Comparison of ENCODE assay signal across 22 cellular contexts in genomic region chr1:36922593-36923251, GRCh38.
"Had no signal": no experiment of that assay in that cellular context is flagged by ENCODE, and none has a peak within 500 bp of the region (broad histone marks: within the 10 kb centered on the region; RNA-seq: fewer than 3 reads in every experiment).

No MANE protein-coding gene starts in this region.

- H3K9ac ChIP-seq: parathyroid adenoma had no signal

- H3K27ac Mint-ChIP-seq: natural killer cell, progenitor cell of endocrine pancreas had no signal

- H3K27ac ChIP-seq: colonic mucosa, left lung, neutrophil, parathyroid adenoma, right lobe of liver, suprapubic skin, transverse colon, vagina had no signal

- H3K27me3 ChIP-seq: colonic mucosa, neutrophil, right lobe of liver, vagina had no signal

- H3K9me3 ChIP-seq: colonic mucosa, left lung, neutrophil, right lobe of liver, suprapubic skin, transverse colon, vagina had no signal

- ATAC-seq: left cardiac atrium; left lung; natural killer cell; right lobe of liver; stimulated activated naive CD8-positive, alpha-beta T cell treated with anti-CD3 and anti-CD28 coated beads, Interleukin-15, amount 100 ng/mL, for 72 hours had no signal

- H3K4me1 ChIP-seq: colonic mucosa, left lung, parathyroid adenoma, right lobe of liver, suprapubic skin, transverse colon, vagina had no signal

- H3K4me3 ChIP-seq: colonic mucosa, left lung, right lobe of liver, smooth muscle cell, suprapubic skin, transverse colon, vagina had no signal

- H3K36me3 Mint-ChIP-seq: natural killer cell had no signal

- H3K36me3 ChIP-seq: colonic mucosa, left lung, neutrophil, right lobe of liver, suprapubic skin, transverse colon, vagina had no signal

- DNase-seq: colonic mucosa; dermis blood vessel endothelial cell; effector memory CD4-positive, alpha-beta T cell; hypothalamus; left cardiac atrium; left lung; mesendoderm; natural killer cell; stimulated activated CD4-positive, alpha-beta T cell treated with anti-CD3 and anti-CD28 coated beads, Interleukin-12 subunit alpha, Interleukin-12 subunit beta, amount 100 ng/mL, for 4 hours; stimulated activated CD4-positive, alpha-beta T cell treated with anti-CD3 and anti-CD28 coated beads, Interleukin-1b, Interleukin-23, amount 100 ng/mL, for 48 hours; stimulated activated CD4-positive, alpha-beta T cell treated with anti-CD3 and anti-CD28 coated beads, Interleukin-4, amount 100 ng/mL, for 1 hour; stimulated activated CD8-positive, alpha-beta memory T cell treated with anti-CD3 and anti-CD28 coated beads, Interleukin-4, amount 100 ng/mL, for 48 hours; stimulated activated naive CD4-positive, alpha-beta T cell; stimulated activated naive CD8-positive, alpha-beta T cell treated with anti-CD3 and anti-CD28 coated beads, Interleukin-15, amount 100 ng/mL, for 72 hours; transverse colon had no signal

- H3K4me1 Mint-ChIP-seq: natural killer cell; stimulated activated naive CD8-positive, alpha-beta T cell treated with anti-CD3 and anti-CD28 coated beads, Interleukin-15, amount 100 ng/mL, for 72 hours had no signal

- H3K4me3 Mint-ChIP-seq: natural killer cell; stimulated activated naive CD8-positive, alpha-beta T cell treated with anti-CD3 and anti-CD28 coated beads, Interleukin-15, amount 100 ng/mL, for 72 hours had no signal

- H2AFZ ChIP-seq: parathyroid adenoma had no signal

- H3K9me3 Mint-ChIP-seq: natural killer cell; stimulated activated naive CD8-positive, alpha-beta T cell treated with anti-CD3 and anti-CD28 coated beads, Interleukin-15, amount 100 ng/mL, for 72 hours had no signal

- H3K4me2 ChIP-seq: smooth muscle cell had no signal

- H3K79me2 ChIP-seq: parathyroid adenoma had no signal
